ENCODE assay signal across 11 cellular contexts in genomic region chr6:41976794-41977484, GRCh38. TPM values are rescaled to one million over a fixed set of nuclear protein-coding genes. Genes with fewer than 3 reads are reported as not detected.
DNase-seq lines count a peak whose midpoint lies in the region; ATAC-seq lines count a peak whose summit lies in the region.
"Had no signal": no experiment of that assay in that cellular context is flagged by ENCODE, and none has a peak within 500 bp of the region (broad histone marks: within the 10 kb centered on the region; RNA-seq: fewer than 3 reads in every experiment).

No MANE protein-coding gene starts in this region.

- H3K4me1 ChIP-seq in GM23248 (ENCODE audit: insufficient read depth): peaks cover 12% of the 10 kb centered on the region
- H3K4me1 ChIP-seq: ascending aorta had no signal

- no peaks in the 10 kb centered on the region for H3K79me2 ChIP-seq in GM23248 (ENCODE audit: insufficient read depth)

- no peaks in the 10 kb centered on the region for H3K9me3 ChIP-seq in GM23248 (ENCODE audit: low read depth)
- H3K9me3 ChIP-seq: ascending aorta, SJSA1 had no signal

- H3K9me2 ChIP-seq in GM23248 (ENCODE audit: insufficient read depth): no peaks in the 10 kb centered on the region

- peak; percentile 23 for DNase-seq in AG08395 (ENCODE audit: low spot score)
- DNase-seq in GM23248: peak; percentile 77
- DNase-seq in activated T-cell treated with anti-CD3 and anti-CD28 coated beads, Interleukin-2, amount 50 U/mL, for 48 hours: peak; percentile 43 to 57
- DNase-seq in iris pigment epithelial cell (ENCODE audit: low read depth): peak; percentile 94
- DNase-seq in DMS153 treated with DMSO at 0.1 percent for 48 hours (lab: John Stamatoyannopoulos, UW; ENCODE audit: unreplicated experiment): no peak
- DNase-seq in NCI-H1930 (lab: John Stamatoyannopoulos, UW): no peak
- no peak for DNase-seq in LoVo (ENCODE audit: low spot score)
- DNase-seq: small intestine had no signal

- H3K27me3 ChIP-seq in GM23248 (replicated peaks; ENCODE audit: insufficient read depth): no peaks in the 10 kb centered on the region
- H3K27me3 ChIP-seq: ascending aorta, SJSA1 had no signal

- H2AFZ ChIP-seq in GM23248: no peak overlapping the region

- no peak overlapping the region for H3K4me3 ChIP-seq in GM23248
- H3K4me3 ChIP-seq: ascending aorta, SJSA1 had no signal

- WGBS in GM23248 (ENCODE audit: low coverage in 1 of 2, low lambda C conversion rate in 2 of 2, missing lambda C conversion rate in 2 of 2), 2 experiments: 43% methylated on average over 9 of the region's 9 CpGs

- in situ Hi-C loops in GM23248 (cut with MboI): no loop called here

- peak overlapping the region; percentile 34 for H3K4me2 ChIP-seq in GM23248 (ENCODE audit: unreplicated experiment)

- H4K20me1 ChIP-seq in GM23248 (ENCODE audit: insufficient read depth): no peaks in the 10 kb centered on the region

- no peak overlapping the region for H3K9ac ChIP-seq in GM23248

- H3F3A ChIP-seq in GM23248 (ENCODE audit: insufficient read depth): peaks cover 4% of the 10 kb centered on the region; the same call in 1 of the 2 replicates

- ATAC-seq in GM18511 (IDR thresholded peaks at IDR 0.05; ENCODE audit: unreplicated experiment): no peak

- no peaks in the 10 kb centered on the region for H3K36me3 ChIP-seq in GM23248 (ENCODE audit: low read depth)
- H3K36me3 ChIP-seq: ascending aorta, SJSA1 had no signal

- no peak overlapping the region for H3K27ac ChIP-seq in GM23248
- H3K27ac ChIP-seq: ascending aorta, SJSA1 had no signal

RNA-seq across cellular contexts. Expression of gene CCND3, which starts 35.3 kb away (rescaled TPM):
- total RNA-seq in GM23248 (2014; rRNA removed; shearing (Covaris generic)): 47.8 and 48.1 TPM in 2 replicates
- 70.7 and 73.6 TPM in 2 replicates for polyA plus RNA-seq in GM23248 (2016; fragmentation: Nextera tagmentation; extraction: Ambion mirVana)

RNA-seq across cellular contexts. Expression of gene BYSL, which starts 55.6 kb away (rescaled TPM):
- 11.0 and 12.3 TPM in 2 replicates for total RNA-seq in GM23248 (2014; rRNA removed; shearing (Covaris generic))
- polyA plus RNA-seq in GM23248 (2016; fragmentation: Nextera tagmentation; extraction: Ambion mirVana): 28.0 and 30.2 TPM in 2 replicates

RNA-seq across cellular contexts. Expression of gene MED20, which starts 56.0 kb away (rescaled TPM):
- total RNA-seq in GM23248 (2014; rRNA removed; shearing (Covaris generic)): 21.0 and 30.6 TPM in 2 replicates
- 24.2 and 25.5 TPM in 2 replicates for polyA plus RNA-seq in GM23248 (2016; fragmentation: Nextera tagmentation; extraction: Ambion mirVana)

Comparison
In these comparisons a context has a peak if more than half of its experiments do, and no peak if none do; other contexts are left out.
1. DNase-seq: peak in AG08395 (single experiment), GM23248 (single experiment), activated T-cell treated with anti-CD3 and anti-CD28 coated beads, Interleukin-2, amount 50 U/mL, for 48 hours (2 of 2) and iris pigment epithelial cell (single experiment); none in DMS153 treated with DMSO at 0.1 percent for 48 hours (single experiment), NCI-H1930 (0 of 2) and LoVo (single experiment).